Comparison of ENCODE assay signal across 2 cellular contexts in the genomic region with DNA sequence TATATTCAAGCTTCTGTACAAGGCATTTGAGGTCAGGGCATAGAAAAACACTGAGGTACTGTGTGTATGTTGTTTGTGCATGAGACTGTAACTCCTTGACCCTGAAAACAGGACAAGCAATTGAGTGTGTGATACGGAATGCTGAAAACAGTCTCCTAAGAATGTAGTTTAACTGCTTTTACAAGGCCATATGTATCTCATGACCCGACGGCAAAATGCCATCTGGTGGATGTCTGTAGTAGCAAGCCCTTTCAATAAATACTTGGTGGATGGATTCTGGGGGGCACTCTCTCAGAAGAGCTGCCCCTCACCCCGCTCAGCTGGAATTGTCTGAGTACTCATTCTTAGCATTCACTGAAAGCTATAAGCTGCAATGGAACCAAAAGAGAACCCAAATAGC.
TF ChIP-seq lines count a peak whose summit lies in the region.

No MANE protein-coding gene starts in this region.

TF ChIP-seq in GM23338, 12 proteins besides CTCF, POLR2A, EP300 and RAD21 (continues in another document):
- TF ChIP-seq, protein P1, sequence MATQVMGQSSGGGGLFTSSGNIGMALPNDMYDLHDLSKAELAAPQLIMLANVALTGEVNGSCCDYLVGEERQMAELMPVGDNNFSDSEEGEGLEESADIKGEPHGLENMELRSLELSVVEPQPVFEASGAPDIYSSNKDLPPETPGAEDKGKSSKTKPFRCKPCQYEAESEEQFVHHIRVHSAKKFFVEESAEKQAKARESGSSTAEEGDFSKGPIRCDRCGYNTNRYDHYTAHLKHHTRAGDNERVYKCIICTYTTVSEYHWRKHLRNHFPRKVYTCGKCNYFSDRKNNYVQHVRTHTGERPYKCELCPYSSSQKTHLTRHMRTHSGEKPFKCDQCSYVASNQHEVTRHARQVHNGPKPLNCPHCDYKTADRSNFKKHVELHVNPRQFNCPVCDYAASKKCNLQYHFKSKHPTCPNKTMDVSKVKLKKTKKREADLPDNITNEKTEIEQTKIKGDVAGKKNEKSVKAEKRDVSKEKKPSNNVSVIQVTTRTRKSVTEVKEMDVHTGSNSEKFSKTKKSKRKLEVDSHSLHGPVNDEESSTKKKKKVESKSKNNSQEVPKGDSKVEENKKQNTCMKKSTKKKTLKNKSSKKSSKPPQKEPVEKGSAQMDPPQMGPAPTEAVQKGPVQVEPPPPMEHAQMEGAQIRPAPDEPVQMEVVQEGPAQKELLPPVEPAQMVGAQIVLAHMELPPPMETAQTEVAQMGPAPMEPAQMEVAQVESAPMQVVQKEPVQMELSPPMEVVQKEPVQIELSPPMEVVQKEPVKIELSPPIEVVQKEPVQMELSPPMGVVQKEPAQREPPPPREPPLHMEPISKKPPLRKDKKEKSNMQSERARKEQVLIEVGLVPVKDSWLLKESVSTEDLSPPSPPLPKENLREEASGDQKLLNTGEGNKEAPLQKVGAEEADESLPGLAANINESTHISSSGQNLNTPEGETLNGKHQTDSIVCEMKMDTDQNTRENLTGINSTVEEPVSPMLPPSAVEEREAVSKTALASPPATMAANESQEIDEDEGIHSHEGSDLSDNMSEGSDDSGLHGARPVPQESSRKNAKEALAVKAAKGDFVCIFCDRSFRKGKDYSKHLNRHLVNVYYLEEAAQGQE (IDR thresholded peaks at IDR 0.05; ENCODE audit: unreplicated experiment), result no peak
- TF ChIP-seq EZH2phosphoT487 (IDR thresholded peaks at IDR 0.05; ENCODE audit: unreplicated experiment) (no peak), ZNF114 (CRISPR knock-in tag; IDR thresholded peaks at IDR 0.05) (no peak), CREB1 (CRISPR knock-in tag; IDR thresholded peaks at IDR 0.05; ENCODE audit: low read depth) (no peak), STAT1 (IDR thresholded peaks at IDR 0.05; ENCODE audit: unreplicated experiment) (no peak), NANOG (IDR thresholded peaks at IDR 0.05; ENCODE audit: borderline replicate concordance) (no peak), ZNF331 (CRISPR knock-in tag; IDR thresholded peaks at IDR 0.05; ENCODE audit: low read depth) (no peak), JUNB (IDR thresholded peaks at IDR 0.05; ENCODE audit: unreplicated experiment) (no peak)
- TF ChIP-seq, protein P2, sequence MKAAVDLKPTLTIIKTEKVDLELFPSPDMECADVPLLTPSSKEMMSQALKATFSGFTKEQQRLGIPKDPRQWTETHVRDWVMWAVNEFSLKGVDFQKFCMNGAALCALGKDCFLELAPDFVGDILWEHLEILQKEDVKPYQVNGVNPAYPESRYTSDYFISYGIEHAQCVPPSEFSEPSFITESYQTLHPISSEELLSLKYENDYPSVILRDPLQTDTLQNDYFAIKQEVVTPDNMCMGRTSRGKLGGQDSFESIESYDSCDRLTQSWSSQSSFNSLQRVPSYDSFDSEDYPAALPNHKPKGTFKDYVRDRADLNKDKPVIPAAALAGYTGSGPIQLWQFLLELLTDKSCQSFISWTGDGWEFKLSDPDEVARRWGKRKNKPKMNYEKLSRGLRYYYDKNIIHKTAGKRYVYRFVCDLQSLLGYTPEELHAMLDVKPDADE (IDR thresholded peaks at IDR 0.05), result no peak
- TF ChIP-seq, protein P3, sequence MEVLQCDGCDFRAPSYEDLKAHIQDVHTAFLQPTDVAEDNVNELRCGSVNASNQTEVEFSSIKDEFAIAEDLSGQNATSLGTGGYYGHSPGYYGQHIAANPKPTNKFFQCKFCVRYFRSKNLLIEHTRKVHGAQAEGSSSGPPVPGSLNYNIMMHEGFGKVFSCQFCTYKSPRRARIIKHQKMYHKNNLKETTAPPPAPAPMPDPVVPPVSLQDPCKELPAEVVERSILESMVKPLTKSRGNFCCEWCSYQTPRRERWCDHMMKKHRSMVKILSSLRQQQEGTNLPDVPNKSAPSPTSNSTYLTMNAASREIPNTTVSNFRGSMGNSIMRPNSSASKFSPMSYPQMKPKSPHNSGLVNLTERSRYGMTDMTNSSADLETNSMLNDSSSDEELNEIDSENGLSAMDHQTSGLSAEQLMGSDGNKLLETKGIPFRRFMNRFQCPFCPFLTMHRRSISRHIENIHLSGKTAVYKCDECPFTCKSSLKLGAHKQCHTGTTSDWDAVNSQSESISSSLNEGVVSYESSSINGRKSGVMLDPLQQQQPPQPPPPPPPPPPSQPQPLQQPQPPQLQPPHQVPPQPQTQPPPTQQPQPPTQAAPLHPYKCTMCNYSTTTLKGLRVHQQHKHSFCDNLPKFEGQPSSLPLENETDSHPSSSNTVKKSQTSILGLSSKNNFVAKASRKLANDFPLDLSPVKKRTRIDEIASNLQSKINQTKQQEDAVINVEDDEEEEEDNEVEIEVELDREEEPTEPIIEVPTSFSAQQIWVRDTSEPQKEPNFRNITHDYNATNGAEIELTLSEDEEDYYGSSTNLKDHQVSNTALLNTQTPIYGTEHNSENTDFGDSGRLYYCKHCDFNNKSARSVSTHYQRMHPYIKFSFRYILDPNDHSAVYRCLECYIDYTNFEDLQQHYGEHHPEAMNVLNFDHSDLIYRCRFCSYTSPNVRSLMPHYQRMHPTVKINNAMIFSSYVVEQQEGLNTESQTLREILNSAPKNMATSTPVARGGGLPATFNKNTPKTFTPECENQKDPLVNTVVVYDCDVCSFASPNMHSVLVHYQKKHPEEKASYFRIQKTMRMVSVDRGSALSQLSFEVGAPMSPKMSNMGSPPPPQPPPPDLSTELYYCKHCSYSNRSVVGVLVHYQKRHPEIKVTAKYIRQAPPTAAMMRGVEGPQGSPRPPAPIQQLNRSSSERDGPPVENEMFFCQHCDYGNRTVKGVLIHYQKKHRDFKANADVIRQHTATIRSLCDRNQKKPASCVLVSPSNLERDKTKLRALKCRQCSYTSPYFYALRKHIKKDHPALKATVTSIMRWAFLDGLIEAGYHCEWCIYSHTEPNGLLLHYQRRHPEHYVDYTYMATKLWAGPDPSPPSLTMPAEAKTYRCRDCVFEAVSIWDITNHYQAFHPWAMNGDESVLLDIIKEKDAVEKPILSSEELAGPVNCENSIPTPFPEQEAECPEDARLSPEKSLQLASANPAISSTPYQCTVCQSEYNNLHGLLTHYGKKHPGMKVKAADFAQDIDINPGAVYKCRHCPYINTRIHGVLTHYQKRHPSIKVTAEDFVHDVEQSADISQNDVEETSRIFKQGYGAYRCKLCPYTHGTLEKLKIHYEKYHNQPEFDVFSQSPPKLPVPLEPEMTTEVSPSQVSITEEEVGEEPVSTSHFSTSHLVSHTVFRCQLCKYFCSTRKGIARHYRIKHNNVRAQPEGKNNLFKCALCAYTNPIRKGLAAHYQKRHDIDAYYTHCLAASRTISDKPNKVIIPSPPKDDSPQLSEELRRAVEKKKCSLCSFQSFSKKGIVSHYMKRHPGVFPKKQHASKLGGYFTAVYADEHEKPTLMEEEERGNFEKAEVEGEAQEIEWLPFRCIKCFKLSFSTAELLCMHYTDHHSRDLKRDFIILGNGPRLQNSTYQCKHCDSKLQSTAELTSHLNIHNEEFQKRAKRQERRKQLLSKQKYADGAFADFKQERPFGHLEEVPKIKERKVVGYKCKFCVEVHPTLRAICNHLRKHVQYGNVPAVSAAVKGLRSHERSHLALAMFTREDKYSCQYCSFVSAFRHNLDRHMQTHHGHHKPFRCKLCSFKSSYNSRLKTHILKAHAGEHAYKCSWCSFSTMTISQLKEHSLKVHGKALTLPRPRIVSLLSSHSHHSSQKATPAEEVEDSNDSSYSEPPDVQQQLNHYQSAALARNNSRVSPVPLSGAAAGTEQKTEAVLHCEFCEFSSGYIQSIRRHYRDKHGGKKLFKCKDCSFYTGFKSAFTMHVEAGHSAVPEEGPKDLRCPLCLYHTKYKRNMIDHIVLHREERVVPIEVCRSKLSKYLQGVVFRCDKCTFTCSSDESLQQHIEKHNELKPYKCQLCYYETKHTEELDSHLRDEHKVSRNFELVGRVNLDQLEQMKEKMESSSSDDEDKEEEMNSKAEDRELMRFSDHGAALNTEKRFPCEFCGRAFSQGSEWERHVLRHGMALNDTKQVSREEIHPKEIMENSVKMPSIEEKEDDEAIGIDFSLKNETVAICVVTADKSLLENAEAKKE (CRISPR knock-in tag; IDR thresholded peaks at IDR 0.05), result no peak

TF ChIP-seq in H1, 55 proteins besides CTCF, POLR2A, EP300 and RAD21:
- TF ChIP-seq POU5F1 (IDR thresholded peaks at IDR 0.05; ENCODE audit: low read depth, low read length), result no peak
- no peak for TF ChIP-seq JUND (IDR thresholded peaks at IDR 0.05; ENCODE audit: low read length)
- TF ChIP-seq TAF7 (optimal IDR thresholded peaks at IDR 0.05; ENCODE audit: borderline replicate concordance, low read depth, low read length), result no peak
- TF ChIP-seq POLR2AphosphoS5 (IDR thresholded peaks at IDR 0.05; ENCODE audit: low read depth, low read length), result no peak
- TF ChIP-seq SP1 (IDR thresholded peaks at IDR 0.05; ENCODE audit: low read depth, low read length), result peak; percentile 67
- TF ChIP-seq SP2 (IDR thresholded peaks at IDR 0.05; ENCODE audit: low read length), result no peak
- no peak for TF ChIP-seq BCL11A (IDR thresholded peaks at IDR 0.05; ENCODE audit: low read depth in 2 of 2, low read length in 2 of 2)
- TF ChIP-seq ASH2L (IDR thresholded peaks at IDR 0.05; ENCODE audit: low read length), result no peak
- TF ChIP-seq, protein P4, sequence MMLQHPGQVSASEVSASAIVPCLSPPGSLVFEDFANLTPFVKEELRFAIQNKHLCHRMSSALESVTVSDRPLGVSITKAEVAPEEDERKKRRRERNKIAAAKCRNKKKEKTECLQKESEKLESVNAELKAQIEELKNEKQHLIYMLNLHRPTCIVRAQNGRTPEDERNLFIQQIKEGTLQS (IDR thresholded peaks at IDR 0.05; ENCODE audit: insufficient read depth, low read depth, low read length), result no peak
- TF ChIP-seq SUZ12 (IDR thresholded peaks at IDR 0.05; ENCODE audit: low read length), result no peak
- no peak for TF ChIP-seq BRCA1 (IDR thresholded peaks at IDR 0.05; ENCODE audit: low read depth, low read length)
- TF ChIP-seq TEAD4 (IDR thresholded peaks at IDR 0.05; ENCODE audit: low read depth, low read length), result peak; percentile 73; the same call in 1 of the 2 replicates
- no peak for TF ChIP-seq RBBP5 (IDR thresholded peaks at IDR 0.05; ENCODE audit: borderline replicate concordance, low read depth, low read length)
- TF ChIP-seq TAF1 (IDR thresholded peaks at IDR 0.05; ENCODE audit: low read depth, low read length), result no peak
